Comparison of ENCODE assay signal across 1 cellular context in genomic region chr12:31203261-31203660, GRCh38.
TF ChIP-seq lines count a peak whose summit lies in the region.

No MANE protein-coding gene starts in this region.

TF ChIP-seq in GM12878, 131 proteins besides CTCF, POLR2A, EP300 and RAD21 (continued from another document):
- TF ChIP-seq USF1 (IDR thresholded peaks at IDR 0.05; ENCODE audit: borderline replicate concordance, extremely low read length, insufficient read depth, low read depth, low read length) (no peak), SKIL (IDR thresholded peaks at IDR 0.05; ENCODE audit: low read depth, poor library complexity, severe bottlenecking) (no peak), ATF2 (IDR thresholded peaks at IDR 0.05; ENCODE audit: low read length) (no peak)
